Comparison of ENCODE assay signal across 8 cellular contexts in genomic region chr4:82371398-82371972, GRCh38. TPM values are rescaled to one million over a fixed set of nuclear protein-coding genes. Genes with fewer than 3 reads are reported as not detected.
DNase-seq lines count a peak whose midpoint lies in the region; ATAC-seq and TF ChIP-seq lines count a peak whose summit lies in the region.

No MANE protein-coding gene starts in this region.

- CTCF ChIA-PET in CD8-positive, alpha-beta memory T cell (lab: Charles Lee) = interaction anchor here (1.5 to 4.9 kb wide), 4 partner anchors 11 to 103 kb away, joined by 3 to 31 read pairs (median 8); partner anchors contain the start of gene HNRNPDL

- H3K9me3 Mint-ChIP-seq in CD8-positive, alpha-beta memory T cell = no peaks in the 10 kb centered on the region
- H3K9me3 Mint-ChIP-seq in naive B cell = no peaks in the 10 kb centered on the region

- POLR2A ChIA-PET in CD8-positive, alpha-beta memory T cell (lab: Charles Lee) = interaction anchor here (1.2 to 2.3 kb wide), 2 partner anchors 58 to 60 kb away, joined by 4 to 31 read pairs; partner anchors contain the start of gene HNRNPDL

- peak overlapping the region; percentile 92 for H3K27ac ChIP-seq in CD8-positive, alpha-beta memory T cell (ENCODE audit: low read depth, low read length)
- peak overlapping the region; percentile 26 to 98 for H3K27ac ChIP-seq in coronary artery

- H3K4me3 ChIP-seq in CD8-positive, alpha-beta memory T cell (ENCODE audit: low read length) = peak overlapping the region; percentile 78
- peak overlapping the region; percentile 100 for H3K4me3 ChIP-seq in coronary artery

- peak overlapping the region; percentile 94 to 99 (median 98) for H3K4me3 Mint-ChIP-seq in CD8-positive, alpha-beta memory T cell
- peak overlapping the region; percentile 90 to 100 (median 98) for H3K4me3 Mint-ChIP-seq in naive B cell

- H3K9me3 ChIP-seq in CD8-positive, alpha-beta memory T cell (ENCODE audit: low read length) = no peaks in the 10 kb centered on the region

- TF ChIP-seq CTCF in coronary artery (IDR thresholded peaks at IDR 0.05) = no peak

- peaks cover 0 to 72% (median 5%) of the 10 kb centered on the region in 3 donors for H3K36me3 Mint-ChIP-seq in CD8-positive, alpha-beta memory T cell
- H3K36me3 Mint-ChIP-seq in naive B cell = peaks cover 24 to 27% of the 10 kb centered on the region in 2 donors

- no peak for ATAC-seq in naive B cell (ENCODE audit: low read depth in 2 of 2)

- peaks cover 69% of the 10 kb centered on the region for H3K4me1 ChIP-seq in CD8-positive, alpha-beta memory T cell (ENCODE audit: insufficient read depth, low read length)

- no peaks in the 10 kb centered on the region for H3K27me3 ChIP-seq in CD8-positive, alpha-beta memory T cell (ENCODE audit: insufficient read depth, low read length, poor library complexity, severe bottlenecking)

- no peak for DNase-seq in CD8-positive, alpha-beta memory T cell
- DNase-seq in M059J (ENCODE audit: low read depth) (peak; percentile 21), coronary artery (ENCODE audit: low spot score) (no peak), naive B cell (no peak), NCI-H2227 (lab: John Stamatoyannopoulos, UW; ENCODE audit: unreplicated experiment) (no peak), NCI-H2029 (lab: John Stamatoyannopoulos, UW) (no peak)
- DNase-seq in stimulated activated CD4-positive, alpha-beta T cell treated with anti-CD3 and anti-CD28 coated beads, Interleukin-12 subunit alpha, Interleukin-12 subunit beta, amount 100 ng/mL, for 4 hours = no peak
- DNase-seq in activated CD8-positive, alpha-beta memory T cell treated with anti-CD3 and anti-CD28 coated beads for 24 hours = no peak

- peak overlapping the region; percentile 63 to 100 (median 99) for H3K27ac Mint-ChIP-seq in CD8-positive, alpha-beta memory T cell
- peak overlapping the region; percentile 98 to 100 (median 99) for H3K27ac Mint-ChIP-seq in naive B cell

- peaks cover 13% of the 10 kb centered on the region for H3K36me3 ChIP-seq in CD8-positive, alpha-beta memory T cell (ENCODE audit: insufficient read depth, low read length)

- peaks cover 65 to 78% (median 78%) of the 10 kb centered on the region in 3 donors for H3K4me1 Mint-ChIP-seq in CD8-positive, alpha-beta memory T cell
- peaks cover 42 to 73% (median 66%) of the 10 kb centered on the region in 3 donors for H3K4me1 Mint-ChIP-seq in naive B cell

- peaks cover 0 to 11% of the 10 kb centered on the region in 2 donors for H3K27me3 Mint-ChIP-seq in CD8-positive, alpha-beta memory T cell
- no peaks in the 10 kb centered on the region for H3K27me3 Mint-ChIP-seq in naive B cell

RNA-seq across cellular contexts. Expression of gene HNRNPD, which starts 2.3 kb away (rescaled TPM):
- 100 to 1,000 TPM; 452 to 475 TPM for total RNA-seq in CD8-positive, alpha-beta memory T cell
- polyA plus RNA-seq in CD8-positive, alpha-beta memory T cell = 271 TPM
- 45.9 and 88.7 TPM in 2 replicates for total RNA-seq in M059J (2014; rRNA removed; shearing (Covaris generic))
- polyA plus RNA-seq in naive B cell (ENCODE audit: low read depth in 6 of 6) = 100 to 1,000 TPM; 219 to 328 (median 248) TPM

RNA-seq across cellular contexts. Expression of gene HNRNPDL, which starts 58.8 kb away (rescaled TPM):
- 100 to 1,000 TPM; 423 to 438 TPM for total RNA-seq in CD8-positive, alpha-beta memory T cell
- 257 TPM for polyA plus RNA-seq in CD8-positive, alpha-beta memory T cell
- total RNA-seq in M059J (2014; rRNA removed; shearing (Covaris generic)) = 206 and 225 TPM in 2 replicates
- 100 to 1,000 TPM; 288 to 428 (median 371) TPM for polyA plus RNA-seq in naive B cell (ENCODE audit: low read depth in 6 of 6)

RNA-seq across cellular contexts. Expression of gene ENOPH1, which starts 58.9 kb away (rescaled TPM):
- 10 to 100 TPM; 58.3 to 60.7 TPM for total RNA-seq in CD8-positive, alpha-beta memory T cell
- polyA plus RNA-seq in CD8-positive, alpha-beta memory T cell = 42.4 TPM
- 32.8 and 48.3 TPM in 2 replicates for total RNA-seq in M059J (2014; rRNA removed; shearing (Covaris generic))
- 10 to 100 TPM; 38.3 to 91.0 (median 39.1) TPM for polyA plus RNA-seq in naive B cell (ENCODE audit: low read depth in 6 of 6)
